Comparison of ENCODE assay signal across 1 cellular context in genomic region chr6:11952291-11952690, GRCh38.
TF ChIP-seq lines count a peak whose summit lies in the region.

No MANE protein-coding gene starts in this region.

TF ChIP-seq in SK-N-SH, 30 proteins besides CTCF, POLR2A, EP300 and RAD21 (continued from another document):
- TF ChIP-seq, protein P1, sequence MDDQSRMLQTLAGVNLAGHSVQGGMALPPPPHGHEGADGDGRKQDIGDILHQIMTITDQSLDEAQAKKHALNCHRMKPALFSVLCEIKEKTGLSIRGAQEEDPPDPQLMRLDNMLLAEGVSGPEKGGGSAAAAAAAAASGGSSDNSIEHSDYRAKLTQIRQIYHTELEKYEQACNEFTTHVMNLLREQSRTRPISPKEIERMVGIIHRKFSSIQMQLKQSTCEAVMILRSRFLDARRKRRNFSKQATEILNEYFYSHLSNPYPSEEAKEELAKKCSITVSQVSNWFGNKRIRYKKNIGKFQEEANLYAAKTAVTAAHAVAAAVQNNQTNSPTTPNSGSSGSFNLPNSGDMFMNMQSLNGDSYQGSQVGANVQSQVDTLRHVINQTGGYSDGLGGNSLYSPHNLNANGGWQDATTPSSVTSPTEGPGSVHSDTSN (IDR thresholded peaks at IDR 0.05), result peak; percentile 40; the same call in 1 of the 2 replicates
- TF ChIP-seq FOSL2 (IDR thresholded peaks at IDR 0.05; ENCODE audit: borderline replicate concordance, low read depth) (no peak), CHD2 (IDR thresholded peaks at IDR 0.05; ENCODE audit: low read length, partially characterized antibody) (no peak), FOXM1 (IDR thresholded peaks at IDR 0.05; ENCODE audit: low read depth) (no peak), RXRA (IDR thresholded peaks at IDR 0.05; ENCODE audit: borderline replicate concordance, low read depth) (no peak), NRF1 (IDR thresholded peaks at IDR 0.05; ENCODE audit: low read depth, low read length) (no peak), GATA2 (CRISPR knock-in tag; IDR thresholded peaks at IDR 0.05) (no peak)
- TF ChIP-seq, protein P2, sequence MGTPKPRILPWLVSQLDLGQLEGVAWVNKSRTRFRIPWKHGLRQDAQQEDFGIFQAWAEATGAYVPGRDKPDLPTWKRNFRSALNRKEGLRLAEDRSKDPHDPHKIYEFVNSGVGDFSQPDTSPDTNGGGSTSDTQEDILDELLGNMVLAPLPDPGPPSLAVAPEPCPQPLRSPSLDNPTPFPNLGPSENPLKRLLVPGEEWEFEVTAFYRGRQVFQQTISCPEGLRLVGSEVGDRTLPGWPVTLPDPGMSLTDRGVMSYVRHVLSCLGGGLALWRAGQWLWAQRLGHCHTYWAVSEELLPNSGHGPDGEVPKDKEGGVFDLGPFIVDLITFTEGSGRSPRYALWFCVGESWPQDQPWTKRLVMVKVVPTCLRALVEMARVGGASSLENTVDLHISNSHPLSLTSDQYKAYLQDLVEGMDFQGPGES (IDR thresholded peaks at IDR 0.05; ENCODE audit: low read depth, low read length), result no peak
